ENCODE assay signal across 30 cellular contexts in genomic region chr3:139930201-139930600, GRCh38. TPM values are rescaled to one million over a fixed set of nuclear protein-coding genes. Genes with fewer than 3 reads are reported as not detected.
"Had no signal": no experiment of that assay in that cellular context is flagged by ENCODE, and none has a peak within 500 bp of the region (broad histone marks: within the 10 kb centered on the region; RNA-seq: fewer than 3 reads in every experiment).

No MANE protein-coding gene starts in this region.

- H3K27ac ChIP-seq: SJSA1, VCaP had no signal

- H3K4me3 ChIP-seq: K562, SJSA1 had no signal

- H3K4me2 ChIP-seq: SK-N-SH had no signal

- H3K9ac ChIP-seq: SK-N-SH had no signal

- DNase-seq: activated B cell treated with CpG ODN at 0.5 μM for 24 hours; activated CD4-positive, alpha-beta memory T cell treated with anti-CD3 and anti-CD28 coated beads, Interleukin-2, amount 10 ng/mL, durations not matched to agents 7 days and 5 days; activated CD4-positive, alpha-beta T cell treated with anti-CD3 and anti-CD28 coated beads for 4 hours; activated CD4-positive, CD25-positive, alpha-beta regulatory T cell treated with anti-CD3 and anti-CD28 coated beads, Interleukin-2, amount 50 U/mL, for 72 hours; activated CD8-positive, alpha-beta memory T cell treated with anti-CD3 and anti-CD28 coated beads for 24 hours; activated CD8-positive, alpha-beta memory T cell treated with anti-CD3 and anti-CD28 coated beads, Interleukin-2, amount 10 ng/mL, durations not matched to agents 7 days and 5 days; activated CD8-positive, alpha-beta memory T cell treated with anti-CD3 and anti-CD28 coated beads, Interleukin-2, amount 50 U/mL, for 48 hours; activated effector memory CD4-positive, alpha-beta T cell treated with Interleukin-2 at 50 U/mL for 16 hours; activated naive CD4-positive, alpha-beta T cell treated with anti-CD3 and anti-CD28 coated beads, Interleukin-2, amount 10 ng/mL, durations not matched to agents 7 days and 5 days; activated naive CD8-positive, alpha-beta T cell treated with anti-CD3 and anti-CD28 coated beads, Interleukin-2, amount 50 U/mL, for 24 hours; activated T-cell treated with anti-CD3 and anti-CD28 coated beads, Interleukin-2, amount 50 U/mL, for 48 hours; aorta; central memory CD4-positive, alpha-beta T cell; MM.1S; MV-4-11; NCI-H1092; NCI-H1436 treated with DMSO at 0.1 percent for 48 hours; NCI-H1694 treated with DMSO at 0.1 percent for 48 hours; NCI-H2029; NCI-H345; NCI-H524 treated with DMSO at 0.1 percent for 48 hours; SHP77 treated with DMSO at 0.1 percent for 48 hours; SK-N-SH; T-cell; T-helper 2 cell; T-helper 9 cell had no signal

- H3K36me3 ChIP-seq: SJSA1 had no signal

- H3K9me2 ChIP-seq: SK-N-SH had no signal

- H3K9me3 ChIP-seq: SJSA1, SK-N-SH had no signal

RNA-seq across cellular contexts. Expression of gene CLSTN2, which starts 4.8 kb away (rescaled TPM):
- total RNA-seq: activated B cell treated with CpG ODN at 0.5 μM for 24 hours; activated CD4-positive, alpha-beta memory T cell treated with anti-CD3 and anti-CD28 coated beads, Interleukin-2, amount 10 ng/mL, durations not matched to agents 7 days and 5 days; NCI-H460 had no signal
